15 cellular contexts compared by ENCODE assay signal in genomic region chr12:124531906-124532305, GRCh38.
"Had no signal": no experiment of that assay in that cellular context is flagged by ENCODE, and none has a peak within 500 bp of the region (broad histone marks: within the 10 kb centered on the region; RNA-seq: fewer than 3 reads in every experiment).

No MANE protein-coding gene starts in this region.

- H3K27me3 ChIP-seq: dorsolateral prefrontal cortex, esophagus squamous epithelium, transverse colon had no signal

- H3K4me1 ChIP-seq: parathyroid adenoma had no signal

- DNase-seq: activated CD4-positive, alpha-beta T cell treated with anti-CD3 and anti-CD28 coated beads, Interleukin-2, amount 50 U/mL, for 1 hour; activated naive CD4-positive, alpha-beta T cell treated with Interleukin-2 at 50 U/mL for 16 hours; activated T-cell treated with anti-CD3 and anti-CD28 coated beads for 4 hours; esophagus squamous epithelium; left ventricle myocardium inferior; stimulated activated CD4-positive, alpha-beta T cell treated with anti-CD3 and anti-CD28 coated beads, Interleukin-4, amount 100 ng/mL, for 4 hours; stimulated activated CD8-positive, alpha-beta memory T cell treated with anti-CD3 and anti-CD28 coated beads, Interleukin-4, amount 100 ng/mL, for 48 hours; stimulated activated naive CD4-positive, alpha-beta T cell treated with Interleukin-2 at 50 U/mL for 16 hours; transverse colon had no signal

- H3K9me3 Mint-ChIP-seq: T-helper 2 cell treated with Interferon-gamma antibody and Interleukin-4, amounts not matched to agents 5 μg/mL and 100 μg/mL, for 36 hours had no signal

- H3K36me3 ChIP-seq: transverse colon had no signal

- H3K9ac ChIP-seq: parathyroid adenoma had no signal

- H2AFZ ChIP-seq: parathyroid adenoma had no signal

- FAIRE-seq: bronchial epithelial cell, endometrium had no signal

- H3K27ac Mint-ChIP-seq: T-helper 2 cell treated with Interferon-gamma antibody and Interleukin-4, amounts not matched to agents 5 μg/mL and 100 μg/mL, for 36 hours had no signal

- H3K9me3 ChIP-seq: esophagus squamous epithelium, left ventricle myocardium inferior, transverse colon had no signal

- ATAC-seq: activated CD4-positive, CD25-positive, alpha-beta regulatory T cell treated with anti-CD3 and anti-CD28 coated beads, Interleukin-2, amount 50 U/mL, for 24 hours had no signal

- H3K4me3 ChIP-seq: dorsolateral prefrontal cortex, esophagus squamous epithelium, left ventricle myocardium inferior, transverse colon had no signal

- H3K4me3 Mint-ChIP-seq: T-helper 2 cell treated with Interferon-gamma antibody and Interleukin-4, amounts not matched to agents 5 μg/mL and 100 μg/mL, for 36 hours had no signal

- H3K27ac ChIP-seq: parathyroid adenoma had no signal
